9 cellular contexts compared by ENCODE assay signal in the genomic region with DNA sequence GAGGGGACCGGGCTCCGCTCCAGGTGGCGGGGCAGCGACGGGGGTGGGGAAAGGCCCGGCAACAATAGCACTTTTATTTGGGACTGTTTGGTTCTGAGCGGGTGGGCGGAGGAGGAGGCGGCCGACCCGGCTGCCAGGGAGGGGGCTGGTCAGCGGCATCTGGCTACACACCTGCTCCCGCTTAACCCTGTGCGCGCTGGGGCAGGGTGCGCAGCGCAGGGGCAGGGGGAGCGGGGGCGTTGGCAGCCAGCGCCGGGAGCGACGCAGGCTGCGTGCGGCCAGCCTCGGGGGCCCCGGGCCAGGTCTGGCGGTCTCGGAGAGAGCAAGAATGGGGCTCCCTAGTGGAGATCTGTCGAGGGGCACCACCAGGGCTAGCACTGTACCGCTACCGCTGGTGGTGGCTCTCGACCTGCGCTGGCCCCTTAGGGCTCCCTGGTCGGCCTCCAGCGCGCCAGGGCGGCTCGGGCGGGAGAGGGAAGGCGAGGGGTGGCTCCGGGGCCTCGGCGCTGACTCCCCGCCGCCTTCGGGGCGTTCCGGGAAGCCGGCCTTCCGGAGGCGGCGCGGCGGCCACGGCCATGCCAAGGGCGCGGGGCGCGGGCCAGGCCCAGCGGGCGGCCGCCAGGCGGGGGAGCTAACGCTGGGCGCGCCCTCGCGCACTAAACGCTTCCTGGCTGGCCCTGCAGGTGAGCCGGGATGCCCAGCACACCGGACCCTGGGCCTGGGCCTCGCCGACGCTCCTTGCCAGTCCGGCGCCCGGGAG.
DNase-seq lines count a peak whose midpoint lies in the region; ATAC-seq and TF ChIP-seq lines count a peak whose summit lies in the region.
"Had no signal": no experiment of that assay in that cellular context is flagged by ENCODE, and none has a peak within 500 bp of the region (broad histone marks: within the 10 kb centered on the region; RNA-seq: fewer than 3 reads in every experiment).

No MANE protein-coding gene starts in this region.

- no peaks in the 10 kb centered on the region for H3K36me3 ChIP-seq in endodermal cell (ENCODE audit: control insufficient read depth, insufficient read depth, low read length)
- H3K36me3 ChIP-seq in muscle layer of colon (ENCODE audit: insufficient read depth, low read length), result no peaks in the 10 kb centered on the region

- 0% methylated on average over 41 to 78 of the region's 78 CpGs for WGBS in endodermal cell (ENCODE audit: insufficient coverage in 1 of 2, insufficient read length in 1 of 2), 2 experiments

- no peaks in the 10 kb centered on the region for H3K36me3 Mint-ChIP-seq in endodermal cell (ENCODE audit: low read depth)
- no peaks in the 10 kb centered on the region for H3K36me3 Mint-ChIP-seq in type B pancreatic cell
- H3K36me3 Mint-ChIP-seq: brain had no signal

- H3K27me3 ChIP-seq in endodermal cell (ENCODE audit: control insufficient read depth, insufficient read depth, low read length, poor library complexity, severe bottlenecking) (peaks cover 58% of the 10 kb centered on the region), muscle layer of colon (ENCODE audit: control insufficient read depth in 1 of 2, insufficient read depth in 2 of 2, low read length in 2 of 2) (no peaks in the 10 kb centered on the region)

- DNase-seq in ACHN, result peak; percentile 42
- peak; percentile 40 for DNase-seq in SHP77 treated with DMSO at 0.1 percent for 48 hours (lab: John Stamatoyannopoulos, UW)
- DNase-seq in endodermal cell, result peak; percentile 84
- DNase-seq in type B pancreatic cell (ENCODE audit: extremely low spot score, unreplicated experiment), result no peak
- no peak for DNase-seq in cerebellar nuclear complex (lab: John Stamatoyannopoulos, UW)

- peak overlapping the region; percentile 53 for H3K4me3 Mint-ChIP-seq in endodermal cell
- peak overlapping the region; percentile 61 for H3K4me3 Mint-ChIP-seq in type B pancreatic cell

- peaks cover 52% of the 10 kb centered on the region for H3K27me3 Mint-ChIP-seq in endodermal cell (ENCODE audit: insufficient read depth)
- peaks cover 19% of the 10 kb centered on the region for H3K27me3 Mint-ChIP-seq in type B pancreatic cell

- ATAC-seq in GM18868 (IDR thresholded peaks at IDR 0.05; ENCODE audit: unreplicated experiment), result peak; percentile 35
- ATAC-seq in HG03565 (IDR thresholded peaks at IDR 0.05; ENCODE audit: unreplicated experiment), result no peak

- H3K9me3 Mint-ChIP-seq in endodermal cell (no peaks in the 10 kb centered on the region), type B pancreatic cell (no peaks in the 10 kb centered on the region)

- H3K4me1 ChIP-seq in endodermal cell (ENCODE audit: control insufficient read depth, insufficient read depth, low read length) (no peaks in the 10 kb centered on the region), muscle layer of colon (ENCODE audit: insufficient read depth, low read length) (peaks cover 37% of the 10 kb centered on the region)

- peak overlapping the region; percentile 69 for H3K4me3 ChIP-seq in endodermal cell (ENCODE audit: low read length)
- peak overlapping the region; percentile 38 to 41 for H3K4me3 ChIP-seq in muscle layer of colon (ENCODE audit: low read depth in 1 of 2, low read length in 2 of 2)

- H3K9me3 ChIP-seq in endodermal cell (ENCODE audit: control insufficient read depth, low read length) (no peaks in the 10 kb centered on the region), muscle layer of colon (ENCODE audit: low read length) (no peaks in the 10 kb centered on the region)

- in situ Hi-C loops in ACHN (cut with HindIII; ENCODE audit: low pct_ligation_motif_present, low pct_unique_long_range_greater_than_20kb, low sequenced_read_pairs), result no loop called here

- TF ChIP-seq CTCF in endodermal cell (conservative IDR thresholded peaks at IDR 0.05), result peak; percentile 33
- peak; percentile 39 for TF ChIP-seq CTCF in type B pancreatic cell (conservative IDR thresholded peaks at IDR 0.05)

- H3K9ac ChIP-seq in endodermal cell (ENCODE audit: extremely low read depth, low read length, poor library complexity, severe bottlenecking) (no peak overlapping the region), muscle layer of colon (ENCODE audit: low read length) (no peak overlapping the region)

- no peak overlapping the region for H3K27ac Mint-ChIP-seq in endodermal cell
- H3K27ac Mint-ChIP-seq in type B pancreatic cell, result no peak overlapping the region

- no peak overlapping the region for H3K27ac ChIP-seq in endodermal cell (ENCODE audit: low read depth, low read length)
- peak overlapping the region; percentile 75 for H3K27ac ChIP-seq in muscle layer of colon (ENCODE audit: low read depth, low read length)

- peaks cover 17% of the 10 kb centered on the region for H3K4me1 Mint-ChIP-seq in endodermal cell
- peaks cover 21% of the 10 kb centered on the region for H3K4me1 Mint-ChIP-seq in type B pancreatic cell (ENCODE audit: unreplicated experiment)

Comparison
In these comparisons a context has a peak if more than half of its experiments do, and no peak if none do; other contexts are left out.
1. DNase-seq: peak in ACHN (single experiment), SHP77 treated with DMSO at 0.1 percent for 48 hours (single experiment) and endodermal cell (single experiment); none in type B pancreatic cell (single experiment) and cerebellar nuclear complex (0 of 2).